In genomic region chr2:219709261-219709867, GRCh38 we compare ENCODE assay signal across 19 cellular contexts.
DNase-seq lines count a peak whose midpoint lies in the region; ATAC-seq and TF ChIP-seq lines count a peak whose summit lies in the region.
"Had no signal": no experiment of that assay in that cellular context is flagged by ENCODE, and none has a peak within 500 bp of the region (broad histone marks: within the 10 kb centered on the region; RNA-seq: fewer than 3 reads in every experiment).

No MANE protein-coding gene starts in this region.

- intact Hi-C loops in esophagus muscularis mucosa (cut with DNase I) = no loop called here
- intact Hi-C loops in heart right ventricle (cut with DNase I) = no loop called here

- H3K4me2 ChIP-seq in mesenchymal stem cell (ENCODE audit: low read length, poor library complexity, severe bottlenecking) = no peak overlapping the region

- H3K23ac ChIP-seq in mesenchymal stem cell (ENCODE audit: low read length in 2 of 2) = no peak overlapping the region

- no peak overlapping the region for H2BK15ac ChIP-seq in mesenchymal stem cell (ENCODE audit: low read depth, poor library complexity, severe bottlenecking)

- DNase-seq in esophagus muscularis mucosa (ENCODE audit: extremely low spot score) (peak; percentile 57), heart right ventricle (peak in 1 of 2 donors; percentile 31), mesenchymal stem cell (peak; percentile 64), occipital lobe (lab: John Stamatoyannopoulos, UW) (no peak), NCI-H446 treated with DMSO at 0.1 percent for 48 hours (lab: John Stamatoyannopoulos, UW) (no peak)
- DNase-seq: Caco-2; DMS79; H9; NCI-H1105 treated with DMSO at 0.1 percent for 48 hours; NCI-H1694 treated with DMSO at 0.1 percent for 48 hours; NCI-H2107; NCI-H345; NK-92 treated with Interleukin-12 subunit alpha and Interleukin-12 subunit beta, amount 100 ng/mL, for 24 hours; OCI-M1; RPMI8226; SJCRH30 had no signal

- H4K8ac ChIP-seq in mesenchymal stem cell (ENCODE audit: low read length) = no peak overlapping the region

- no peak overlapping the region for H2BK12ac ChIP-seq in mesenchymal stem cell (ENCODE audit: low read length in 2 of 2)

- H3K9ac ChIP-seq in mesenchymal stem cell (ENCODE audit: low read length) (no peak overlapping the region), skeletal muscle tissue (ENCODE audit: low read depth in 1 of 3, low read length in 3 of 3) (peak overlapping the region in 1 of 3 donors; percentile 5)

- no peak overlapping the region for H2BK120ac ChIP-seq in mesenchymal stem cell (ENCODE audit: low read depth, low read length)

- no peaks in the 10 kb centered on the region for H3K79me1 ChIP-seq in mesenchymal stem cell (replicated peaks; ENCODE audit: low read length, poor library complexity, severe bottlenecking)

- H3K4me3 ChIP-seq in esophagus muscularis mucosa (no peak overlapping the region), heart right ventricle (no peak overlapping the region), mesenchymal stem cell (ENCODE audit: insufficient read depth in 1 of 2, low read depth in 1 of 2, low read length in 2 of 2) (no peak overlapping the region), skeletal muscle tissue (ENCODE audit: low read length in 3 of 3) (no peak overlapping the region)
- H3K4me3 ChIP-seq: SJCRH30 had no signal

- H3K27me3 ChIP-seq in esophagus muscularis mucosa = peaks cover 0 to 4% (median 0%) of the 10 kb centered on the region in 4 donors
- no peaks in the 10 kb centered on the region for H3K27me3 ChIP-seq in heart right ventricle
- peaks cover 0 to 16% of the 10 kb centered on the region in 2 experiments for H3K27me3 ChIP-seq in mesenchymal stem cell (ENCODE audit: control insufficient read depth in 1 of 2, insufficient read depth in 1 of 2, low read length in 2 of 2)
- no peaks in the 10 kb centered on the region for H3K27me3 ChIP-seq in skeletal muscle tissue (ENCODE audit: control insufficient read depth in 3 of 3, insufficient read depth in 3 of 3, low read length in 3 of 3)
- H3K27me3 ChIP-seq: SJCRH30 had no signal

- no peak overlapping the region for H3K27ac ChIP-seq in esophagus muscularis mucosa (replicated peaks in 1 of 4)
- peak overlapping the region; percentile 48 to 85 (median 70) for H3K27ac ChIP-seq in heart right ventricle
- no peak overlapping the region for H3K27ac ChIP-seq in mesenchymal stem cell (ENCODE audit: low read length, poor library complexity, severe bottlenecking)
- H3K27ac ChIP-seq in skeletal muscle tissue (ENCODE audit: low read depth, low read length) = peak overlapping the region; percentile 74
- H3K27ac ChIP-seq: HL-60, SJCRH30 had no signal

- H3K36me3 ChIP-seq in esophagus muscularis mucosa = no peaks in the 10 kb centered on the region
- H3K36me3 ChIP-seq in heart right ventricle = no peaks in the 10 kb centered on the region
- H3K36me3 ChIP-seq in mesenchymal stem cell (ENCODE audit: control insufficient read depth in 1 of 2, insufficient read depth in 2 of 2, low read depth in 1 of 2, low read length in 2 of 2) = no peaks in the 10 kb centered on the region
- no peaks in the 10 kb centered on the region for H3K36me3 ChIP-seq in skeletal muscle tissue (ENCODE audit: control insufficient read depth in 3 of 3, insufficient read depth in 3 of 3, low read length in 3 of 3)
- H3K36me3 ChIP-seq: SJCRH30 had no signal

- peaks cover 0 to 3% (median 0%) of the 10 kb centered on the region in 4 donors for H3K9me3 ChIP-seq in esophagus muscularis mucosa
- peaks cover 0 to 3% (median 0%) of the 10 kb centered on the region in 11 donors for H3K9me3 ChIP-seq in heart right ventricle
- H3K9me3 ChIP-seq in mesenchymal stem cell (ENCODE audit: control insufficient read depth, low read length) = no peaks in the 10 kb centered on the region
- H3K9me3 ChIP-seq in skeletal muscle tissue (ENCODE audit: control insufficient read depth in 3 of 3, low read length in 3 of 3) = no peaks in the 10 kb centered on the region
- H3K9me3 ChIP-seq: SJCRH30 had no signal

- H2BK5ac ChIP-seq in mesenchymal stem cell (ENCODE audit: low read depth, low read length, poor library complexity, severe bottlenecking) = no peak overlapping the region

- no peak overlapping the region for H3K18ac ChIP-seq in mesenchymal stem cell (ENCODE audit: low read depth in 1 of 2, low read length in 2 of 2)

- TF ChIP-seq EP300 in esophagus muscularis mucosa (IDR thresholded peaks at IDR 0.05) = no peak

- no peak for TF ChIP-seq POLR2A in esophagus muscularis mucosa (IDR thresholded peaks at IDR 0.05; ENCODE audit: low read depth)

- no peak overlapping the region for H2AFZ ChIP-seq in mesenchymal stem cell (ENCODE audit: low read depth, low read length)

- no peak overlapping the region for H2AK5ac ChIP-seq in mesenchymal stem cell (ENCODE audit: low read length, severe bottlenecking)

- H3K4me1 ChIP-seq in esophagus muscularis mucosa (peaks cover 0 to 7% (median 1%) of the 10 kb centered on the region in 4 donors), heart right ventricle (peaks cover 0 to 23% (median 16%) of the 10 kb centered on the region in 9 donors), mesenchymal stem cell (ENCODE audit: control insufficient read depth, insufficient read depth, low read depth, low read length) (peaks cover 6% of the 10 kb centered on the region), skeletal muscle tissue (ENCODE audit: control insufficient read depth in 3 of 3, insufficient read depth in 3 of 3, low read length in 3 of 3) (peaks cover 39 to 43% (median 43%) of the 10 kb centered on the region in 3 donors)
- H3K4me1 ChIP-seq: Caco-2 had no signal

- WGBS in esophagus muscularis mucosa = 64% methylated on average over 5 of the region's 5 CpGs
- WGBS in heart right ventricle, 2 donors = 29 to 31% methylated on average over 5 of the region's 5 CpGs
- 23% methylated on average over 5 of the region's 5 CpGs for WGBS in mesenchymal stem cell

- H3K4ac ChIP-seq in mesenchymal stem cell (ENCODE audit: low read depth in 1 of 2, low read length in 2 of 2) = no peak overlapping the region

- no peak for TF ChIP-seq CTCF in esophagus muscularis mucosa (IDR thresholded peaks at IDR 0.05)
- no peak for TF ChIP-seq CTCF in heart right ventricle (IDR thresholded peaks at IDR 0.05)

- H3K14ac ChIP-seq in mesenchymal stem cell (ENCODE audit: low read length in 2 of 2) = no peak overlapping the region

- H4K91ac ChIP-seq in mesenchymal stem cell (ENCODE audit: low read length) = no peak overlapping the region

- peak; percentile 48 to 87 (median 74) for ATAC-seq in heart right ventricle
- no peak for ATAC-seq in GM21717 (IDR thresholded peaks at IDR 0.05; ENCODE audit: unreplicated experiment)

Comparison
In these comparisons a context has a peak if more than half of its experiments do, and no peak if none do; other contexts are left out.
1. DNase-seq: peak in esophagus muscularis mucosa (single experiment) and mesenchymal stem cell (single experiment); none in occipital lobe (single experiment) and NCI-H446 treated with DMSO at 0.1 percent for 48 hours (single experiment).
2. H3K27ac ChIP-seq: peak in heart right ventricle (10 of 10) and skeletal muscle tissue (single experiment); none in esophagus muscularis mucosa (0 of 4) and mesenchymal stem cell (single experiment).